Comparison of ENCODE assay signal across 8 cellular contexts in the genomic region with DNA sequence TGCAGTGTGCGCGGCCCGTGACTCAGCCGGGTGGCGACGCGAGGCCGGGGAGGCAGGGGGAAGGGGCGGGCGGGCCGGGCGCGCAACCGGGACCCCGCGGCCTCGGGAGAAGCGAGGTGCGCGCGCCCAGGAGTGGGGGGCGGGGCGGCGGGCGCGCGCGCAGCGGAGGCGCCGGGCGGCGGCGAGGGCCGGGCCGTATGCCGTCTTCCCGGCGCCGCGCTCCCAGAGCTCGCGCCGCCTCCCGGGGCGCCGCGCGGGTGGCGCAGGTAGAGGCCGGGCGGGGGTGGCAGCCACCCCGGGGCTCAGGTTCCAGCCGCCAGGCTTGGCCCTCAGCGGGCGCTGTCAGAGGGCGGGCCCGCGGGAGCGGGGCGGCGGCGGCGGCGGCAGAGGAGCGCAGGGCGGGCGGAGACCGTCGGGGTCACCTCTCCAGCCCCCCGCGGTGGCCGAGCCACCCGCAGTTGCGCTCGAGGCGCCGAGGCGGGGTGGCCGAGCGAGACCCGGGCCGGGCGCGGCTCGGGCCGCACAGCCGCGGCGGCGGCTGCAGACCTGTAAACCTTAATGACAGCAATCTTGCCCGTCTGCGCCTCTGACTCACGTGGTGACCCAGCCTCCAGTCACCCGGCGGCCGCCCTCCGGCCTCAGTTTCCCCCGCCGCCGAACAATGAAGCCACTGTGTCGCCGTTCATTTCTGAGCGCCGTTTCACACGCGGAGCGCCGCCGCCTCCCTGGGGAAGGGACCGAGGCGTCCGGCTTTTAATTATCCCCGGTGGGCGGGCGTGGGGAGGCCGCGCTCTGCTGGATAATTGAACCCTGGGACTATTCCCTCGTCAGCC. TPM values are rescaled to one million over a fixed set of nuclear protein-coding genes. Genes with fewer than 3 reads are reported as not detected.
A peak's percentile ranks its signal among the peaks of the same experiment; 100 is the strongest.
DNase-seq lines count a peak whose midpoint lies in the region; ATAC-seq, FAIRE-seq and TF ChIP-seq lines count a peak whose summit lies in the region.

No MANE protein-coding gene starts in this region.

- ATAC-seq in GM19397 (IDR thresholded peaks at IDR 0.05; ENCODE audit: unreplicated experiment), result peak; percentile 67

- H3K4me3 Mint-ChIP-seq in astrocyte (ENCODE audit: unreplicated experiment), result peak overlapping the region; percentile 88

- H3K27ac Mint-ChIP-seq in astrocyte (ENCODE audit: unreplicated experiment), result no peak overlapping the region

- H3K4me1 Mint-ChIP-seq in astrocyte (ENCODE audit: low read depth, unreplicated experiment), result peaks cover 27% of the 10 kb centered on the region

- DNase-seq in CD1c-positive myeloid dendritic cell (ENCODE audit: extremely low spot score) (peak; percentile 64), HPDE6-E6E7 (ENCODE audit: extremely low spot score) (peak; percentile 100), T-helper 1 cell (peak in 4 of 5 donors; percentile 20 to 56 (median 30)), astrocyte (ENCODE audit: low read depth) (peak; percentile 40), iPS-NIHi11 (ENCODE audit: low spot score) (peak; percentile 98), SHP77 treated with DMSO at 0.1 percent for 48 hours (lab: John Stamatoyannopoulos, UW) (no peak)
- DNase-seq in stimulated activated CD4-positive, alpha-beta T cell treated with anti-CD3 and anti-CD28 coated beads, Interleukin-12 subunit alpha, Interleukin-12 subunit beta, amount 100 ng/mL, for 48 hours (ENCODE audit: low read depth in 2 of 3, low spot score in 1 of 3), result peak; percentile 5 to 44 (median 27)

- no peaks in the 10 kb centered on the region for H3K27me3 Mint-ChIP-seq in astrocyte (ENCODE audit: low read depth, unreplicated experiment)

- no peak for FAIRE-seq in astrocyte (lab: Jason Lieb, UNC)

- TF ChIP-seq CTCF in astrocyte (IDR thresholded peaks at IDR 0.05; ENCODE audit: insufficient read depth, low read depth, low read length), result no peak

- no peaks in the 10 kb centered on the region for H3K79me2 ChIP-seq in astrocyte (ENCODE audit: insufficient read depth, low read length)

- H2AFZ ChIP-seq in astrocyte (ENCODE audit: low read depth, low read length), result peak overlapping the region; percentile 41

- H3K27me3 ChIP-seq in astrocyte (ENCODE audit: insufficient read depth, low read length), result no peaks in the 10 kb centered on the region

- no peaks in the 10 kb centered on the region for H3K9me3 ChIP-seq in astrocyte (ENCODE audit: insufficient read depth, low read depth, low read length)

- H3K27ac ChIP-seq in astrocyte (ENCODE audit: low read depth, low read length), result peak overlapping the region; percentile 33

- peaks cover 25% of the 10 kb centered on the region for H3K4me1 ChIP-seq in astrocyte (ENCODE audit: insufficient read depth, low read length)

- H3K4me3 ChIP-seq in astrocyte (ENCODE audit: insufficient read depth, low read depth, low read length), result peak overlapping the region; percentile 55

- peak overlapping the region; percentile 87 for H3K9ac ChIP-seq in astrocyte (ENCODE audit: low read length)

- no peaks in the 10 kb centered on the region for H4K20me1 ChIP-seq in astrocyte (ENCODE audit: insufficient read depth, low read length)

- H3K4me2 ChIP-seq in astrocyte (ENCODE audit: low read length), result peak overlapping the region; percentile 96

- peaks cover 5% of the 10 kb centered on the region for H3K9me3 Mint-ChIP-seq in astrocyte (ENCODE audit: unreplicated experiment)

- H3K36me3 Mint-ChIP-seq in astrocyte (ENCODE audit: low read depth, unreplicated experiment), result no peaks in the 10 kb centered on the region

- H3K36me3 ChIP-seq in astrocyte (ENCODE audit: insufficient read depth, low read length), result no peaks in the 10 kb centered on the region

RNA-seq across cellular contexts. Expression of gene SMAD7, which starts 25.3 kb away (rescaled TPM):
- 62.9 and 76.2 TPM in 2 replicates for total RNA-seq in astrocyte
